ENCODE assay signal across 7 cellular contexts in the genomic region with DNA sequence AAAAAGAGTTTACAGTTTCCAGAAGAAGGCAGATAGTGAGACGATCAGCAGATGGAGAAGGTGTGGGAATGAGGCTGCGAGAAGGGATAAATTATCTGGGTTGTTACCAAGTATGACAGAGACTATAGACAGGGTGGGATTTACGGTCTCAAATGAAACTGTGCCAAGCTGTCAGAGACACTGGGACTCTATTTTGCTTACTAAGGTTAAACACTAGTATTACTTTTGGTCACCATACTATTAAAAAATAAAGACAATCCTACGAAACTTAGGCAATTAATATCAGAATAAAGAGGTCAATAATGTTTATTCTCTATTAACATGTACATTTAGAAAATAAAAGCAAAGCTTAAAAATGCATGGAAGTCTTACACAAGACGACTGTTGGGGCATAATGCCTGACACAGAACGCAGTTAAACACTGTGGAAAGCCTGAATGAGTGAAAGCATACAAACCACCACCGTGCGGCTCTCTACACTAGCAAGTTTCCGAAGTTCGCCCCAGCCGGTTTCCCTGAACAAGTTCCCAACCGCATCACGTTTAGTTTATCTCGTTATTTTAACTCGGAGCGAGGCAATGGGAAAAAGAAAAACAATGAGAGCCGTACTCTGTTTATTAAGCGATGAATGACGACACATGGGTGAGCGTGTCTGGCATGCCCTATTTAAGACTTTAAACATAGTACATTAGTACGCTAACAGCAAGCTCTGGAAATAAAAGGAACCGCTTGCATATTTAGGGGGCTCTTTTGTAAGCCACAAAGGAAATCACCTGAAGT. TPM values are rescaled to one million over a fixed set of nuclear protein-coding genes. Genes with fewer than 3 reads are reported as not detected.
DNase-seq lines count a peak whose midpoint lies in the region; ATAC-seq and TF ChIP-seq lines count a peak whose summit lies in the region.

No MANE protein-coding gene starts in this region.

- H3K9me3 ChIP-seq in HAP-1 (no peaks in the 10 kb centered on the region), MM.1S (replicated peaks; ENCODE audit: insufficient read depth, low read length) (no peaks in the 10 kb centered on the region), liver (ENCODE audit: control insufficient read depth in 4 of 4, low read length in 3 of 4) (no peaks in the 10 kb centered on the region)

- no peaks in the 10 kb centered on the region for H3K9me3 Mint-ChIP-seq in WTC11

- peak; percentile 9 for ATAC-seq in WTC11

- POLR2A ChIA-PET in GM10248 (lab: Yijun Ruan, JAX) (interaction anchor here (0.6 kb wide), 1 partner anchor 10 kb away, joined by 3 read pairs; no protein-coding TSS in a partner anchor), WTC11 (lab: Charles Lee) (no interaction called here)

- H2AFZ ChIP-seq in MM.1S (ENCODE audit: low read length): peak overlapping the region; percentile 95

- TF ChIP-seq RAD21 in liver (IDR thresholded peaks at IDR 0.05): peak; percentile 47 to 59

- H3K4me1 ChIP-seq in HAP-1 (peaks cover 2% of the 10 kb centered on the region), MM.1S (ENCODE audit: low read length) (peaks cover 22% of the 10 kb centered on the region), liver (ENCODE audit: control insufficient read depth in 4 of 4, insufficient read depth in 4 of 4, low read length in 3 of 4) (peaks cover 0 to 4% (median 2%) of the 10 kb centered on the region in 4 donors)

- peak overlapping the region; percentile 75; the same call in 1 of the 2 replicates for H3K9ac ChIP-seq in MM.1S (ENCODE audit: low read length)
- peak overlapping the region; percentile 56 to 76 for H3K9ac ChIP-seq in liver (ENCODE audit: low read depth in 1 of 2, low read length in 2 of 2)

- peaks cover 6% of the 10 kb centered on the region for H3K36me3 Mint-ChIP-seq in WTC11

- H4K20me1 ChIP-seq in MM.1S (ENCODE audit: insufficient read depth, low read length): no peaks in the 10 kb centered on the region

- H3K4me3 Mint-ChIP-seq in WTC11: peak overlapping the region; percentile 88

- H3K27ac Mint-ChIP-seq in WTC11: no peak overlapping the region

- peak overlapping the region; percentile 60 for H3K4me3 ChIP-seq in HAP-1
- peak overlapping the region; percentile 88 for H3K4me3 ChIP-seq in MM.1S (ENCODE audit: low read length)
- peak overlapping the region; percentile 52 to 84 (median 72) for H3K4me3 ChIP-seq in liver (ENCODE audit: low read depth in 1 of 3, low read length in 3 of 3)

- CTCF ChIA-PET in GM10248 (lab: Yijun Ruan, JAX) (interaction anchor here (0.7 to 1.6 kb wide), 6 partner anchors 19 to 323 kb away, joined by 3 to 5 read pairs (median 3); a partner anchor contains a TSS), WTC11 (lab: Charles Lee) (interaction anchor here (0.9 to 1.5 kb wide), 3 partner anchors 213 to 532 kb away, joined by 3 to 17 read pairs (median 3); a partner anchor contains a TSS)

- H3K27ac ChIP-seq in MM.1S (ENCODE audit: low read length) (peak overlapping the region; percentile 68; the same call in 1 of the 2 replicates), liver (ENCODE audit: low read depth in 1 of 2, low read length in 2 of 2) (peak overlapping the region; percentile 83 to 90)

- in situ Hi-C loops in HAP-1 (cut with MboI; ENCODE audit: low sequenced_read_pairs): no loop called here

- TF ChIP-seq CTCF in GM10248 (IDR thresholded peaks at IDR 0.05; ENCODE audit: control extremely low read depth, extremely low read depth, low read depth, missing control alignments) (peak; percentile 26), MM.1S (IDR thresholded peaks at IDR 0.05; ENCODE audit: low read length) (peak; percentile 29), WTC11 (IDR thresholded peaks at IDR 0.05) (no peak), liver (IDR thresholded peaks at IDR 0.05; ENCODE audit: low read depth, low read length, missing input control) (no peak)

- H3K36me3 ChIP-seq in HAP-1 (replicated peaks) (peaks cover 11% of the 10 kb centered on the region), MM.1S (replicated peaks; ENCODE audit: insufficient read depth, low read length) (no peaks in the 10 kb centered on the region), liver (ENCODE audit: control insufficient read depth in 4 of 4, insufficient read depth in 3 of 4, low read depth in 1 of 4, low read length in 3 of 4) (peaks cover 0 to 4% (median 2%) of the 10 kb centered on the region in 4 donors)

- no peaks in the 10 kb centered on the region; the same call in 1 of the 2 replicates for H3K27me3 Mint-ChIP-seq in WTC11 (ENCODE audit: low read depth)

- no peaks in the 10 kb centered on the region for H3K9me2 ChIP-seq in MM.1S (replicated peaks; ENCODE audit: insufficient read depth, low read length)

- H3F3A ChIP-seq in MM.1S (ENCODE audit: insufficient read depth, low read length): peaks cover 10% of the 10 kb centered on the region

- no peaks in the 10 kb centered on the region for H3K79me2 ChIP-seq in MM.1S (ENCODE audit: low read length)

- peak; percentile 52 for DNase-seq in GM10248 (ENCODE audit: extremely low spot score)
- peak; percentile 52 to 67 for DNase-seq in HAP-1 (ENCODE audit: low spot score in 2 of 2)
- DNase-seq in MM.1S: peak; percentile 78
- peak; percentile 43 for DNase-seq in WTC11 (ENCODE audit: low spot score)
- DNase-seq in dermis microvascular lymphatic vessel endothelial cell (ENCODE audit: low read depth in 2 of 2): peak; percentile 60 to 78
- peak; percentile 38 for DNase-seq in stimulated activated CD4-positive, alpha-beta T cell treated with anti-CD3 and anti-CD28 coated beads, Interleukin-4, amount 100 ng/mL, for 24 hours

- peaks cover 8% of the 10 kb centered on the region for H3K4me1 Mint-ChIP-seq in WTC11

- whole genome bisulfite sequencing in liver: 13% methylated on average over 22 of the region's 22 CpGs

- peak overlapping the region; percentile 84 for H3K4me2 ChIP-seq in MM.1S (ENCODE audit: low read depth, low read length)

- H3K27me3 ChIP-seq in HAP-1 (ENCODE audit: low read depth) (0 out of 2 replicates have a peak, but pooled peaks cover 2% of the 10 kb centered on the region), MM.1S (replicated peaks; ENCODE audit: insufficient read depth, low read length) (no peaks in the 10 kb centered on the region), liver (ENCODE audit: control insufficient read depth in 4 of 4, insufficient read depth in 4 of 4, low read length in 3 of 4) (no peaks in the 10 kb centered on the region)

TF ChIP-seq in WTC11, 78 proteins besides CTCF, POLR2A, EP300 and RAD21:
- TF ChIP-seq, protein P1, sequence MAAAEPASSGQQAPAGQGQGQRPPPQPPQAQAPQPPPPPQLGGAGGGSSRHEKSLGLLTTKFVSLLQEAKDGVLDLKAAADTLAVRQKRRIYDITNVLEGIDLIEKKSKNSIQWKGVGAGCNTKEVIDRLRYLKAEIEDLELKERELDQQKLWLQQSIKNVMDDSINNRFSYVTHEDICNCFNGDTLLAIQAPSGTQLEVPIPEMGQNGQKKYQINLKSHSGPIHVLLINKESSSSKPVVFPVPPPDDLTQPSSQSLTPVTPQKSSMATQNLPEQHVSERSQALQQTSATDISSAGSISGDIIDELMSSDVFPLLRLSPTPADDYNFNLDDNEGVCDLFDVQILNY (CRISPR knock-in tag; IDR thresholded peaks at IDR 0.05): no peak
- TF ChIP-seq OVOL2 (CRISPR knock-in tag; IDR thresholded peaks at IDR 0.05; ENCODE audit: borderline replicate concordance): no peak
- TF ChIP-seq, protein P2, sequence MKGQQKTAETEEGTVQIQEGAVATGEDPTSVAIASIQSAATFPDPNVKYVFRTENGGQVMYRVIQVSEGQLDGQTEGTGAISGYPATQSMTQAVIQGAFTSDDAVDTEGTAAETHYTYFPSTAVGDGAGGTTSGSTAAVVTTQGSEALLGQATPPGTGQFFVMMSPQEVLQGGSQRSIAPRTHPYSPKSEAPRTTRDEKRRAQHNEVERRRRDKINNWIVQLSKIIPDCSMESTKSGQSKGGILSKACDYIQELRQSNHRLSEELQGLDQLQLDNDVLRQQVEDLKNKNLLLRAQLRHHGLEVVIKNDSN (CRISPR knock-in tag; IDR thresholded peaks at IDR 0.05): peak; percentile 0; the same call in 1 of the 2 replicates
TF ChIP-seq in WTC11: peak in this region for 1.

TF ChIP-seq in liver, 16 proteins besides CTCF, POLR2A, EP300 and RAD21 (continues in another document):
- no peak for TF ChIP-seq JUND (IDR thresholded peaks at IDR 0.05)
- no peak for TF ChIP-seq SP1 (IDR thresholded peaks at IDR 0.05)
- TF ChIP-seq GABPA (IDR thresholded peaks at IDR 0.05 in 1 of 2, conservative IDR thresholded peaks at IDR 0.05 in 1 of 2): no peak
- TF ChIP-seq, protein P3, sequence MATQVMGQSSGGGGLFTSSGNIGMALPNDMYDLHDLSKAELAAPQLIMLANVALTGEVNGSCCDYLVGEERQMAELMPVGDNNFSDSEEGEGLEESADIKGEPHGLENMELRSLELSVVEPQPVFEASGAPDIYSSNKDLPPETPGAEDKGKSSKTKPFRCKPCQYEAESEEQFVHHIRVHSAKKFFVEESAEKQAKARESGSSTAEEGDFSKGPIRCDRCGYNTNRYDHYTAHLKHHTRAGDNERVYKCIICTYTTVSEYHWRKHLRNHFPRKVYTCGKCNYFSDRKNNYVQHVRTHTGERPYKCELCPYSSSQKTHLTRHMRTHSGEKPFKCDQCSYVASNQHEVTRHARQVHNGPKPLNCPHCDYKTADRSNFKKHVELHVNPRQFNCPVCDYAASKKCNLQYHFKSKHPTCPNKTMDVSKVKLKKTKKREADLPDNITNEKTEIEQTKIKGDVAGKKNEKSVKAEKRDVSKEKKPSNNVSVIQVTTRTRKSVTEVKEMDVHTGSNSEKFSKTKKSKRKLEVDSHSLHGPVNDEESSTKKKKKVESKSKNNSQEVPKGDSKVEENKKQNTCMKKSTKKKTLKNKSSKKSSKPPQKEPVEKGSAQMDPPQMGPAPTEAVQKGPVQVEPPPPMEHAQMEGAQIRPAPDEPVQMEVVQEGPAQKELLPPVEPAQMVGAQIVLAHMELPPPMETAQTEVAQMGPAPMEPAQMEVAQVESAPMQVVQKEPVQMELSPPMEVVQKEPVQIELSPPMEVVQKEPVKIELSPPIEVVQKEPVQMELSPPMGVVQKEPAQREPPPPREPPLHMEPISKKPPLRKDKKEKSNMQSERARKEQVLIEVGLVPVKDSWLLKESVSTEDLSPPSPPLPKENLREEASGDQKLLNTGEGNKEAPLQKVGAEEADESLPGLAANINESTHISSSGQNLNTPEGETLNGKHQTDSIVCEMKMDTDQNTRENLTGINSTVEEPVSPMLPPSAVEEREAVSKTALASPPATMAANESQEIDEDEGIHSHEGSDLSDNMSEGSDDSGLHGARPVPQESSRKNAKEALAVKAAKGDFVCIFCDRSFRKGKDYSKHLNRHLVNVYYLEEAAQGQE (IDR thresholded peaks at IDR 0.05): no peak
- TF ChIP-seq EGR1 (IDR thresholded peaks at IDR 0.05; ENCODE audit: low read depth in 2 of 2): no peak
- TF ChIP-seq, protein P4, sequence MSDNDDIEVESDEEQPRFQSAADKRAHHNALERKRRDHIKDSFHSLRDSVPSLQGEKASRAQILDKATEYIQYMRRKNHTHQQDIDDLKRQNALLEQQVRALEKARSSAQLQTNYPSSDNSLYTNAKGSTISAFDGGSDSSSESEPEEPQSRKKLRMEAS (IDR thresholded peaks at IDR 0.05): no peak
- no peak for TF ChIP-seq TAF1 (conservative IDR thresholded peaks at IDR 0.05)
- no peak for TF ChIP-seq RXRA (IDR thresholded peaks at IDR 0.05)
- TF ChIP-seq NR2F2 (IDR thresholded peaks at IDR 0.05): no peak

RNA-seq across cellular contexts. Expression of a gene that starts 0.9 kb away (rescaled TPM):
- 0.20 to 0.32 TPM (median 0.25 TPM) in 3 replicates for total RNA-seq in WTC11 (2021)
- total RNA-seq in dermis microvascular lymphatic vessel endothelial cell: 0.13 TPM in 2 replicates
- total RNA-seq in liver: under 1 TPM; 0.05 to 0.59 TPM
- polyA plus RNA-seq in liver: under 1 TPM; 0.06 to 0.10 TPM

Comparison
In these comparisons a context has a peak if more than half of its experiments do, and no peak if none do; other contexts are left out.
1. Peak in every context shown above with its lines: DNase-seq, ATAC-seq, H3K4me3 ChIP-seq and H3K27ac ChIP-seq.
2. CTCF ChIP-seq: peak in GM10248 (single experiment) and MM.1S (single experiment); none in WTC11 (single experiment) and liver (single experiment).